18 cellular contexts compared by ENCODE assay signal in the genomic region with DNA sequence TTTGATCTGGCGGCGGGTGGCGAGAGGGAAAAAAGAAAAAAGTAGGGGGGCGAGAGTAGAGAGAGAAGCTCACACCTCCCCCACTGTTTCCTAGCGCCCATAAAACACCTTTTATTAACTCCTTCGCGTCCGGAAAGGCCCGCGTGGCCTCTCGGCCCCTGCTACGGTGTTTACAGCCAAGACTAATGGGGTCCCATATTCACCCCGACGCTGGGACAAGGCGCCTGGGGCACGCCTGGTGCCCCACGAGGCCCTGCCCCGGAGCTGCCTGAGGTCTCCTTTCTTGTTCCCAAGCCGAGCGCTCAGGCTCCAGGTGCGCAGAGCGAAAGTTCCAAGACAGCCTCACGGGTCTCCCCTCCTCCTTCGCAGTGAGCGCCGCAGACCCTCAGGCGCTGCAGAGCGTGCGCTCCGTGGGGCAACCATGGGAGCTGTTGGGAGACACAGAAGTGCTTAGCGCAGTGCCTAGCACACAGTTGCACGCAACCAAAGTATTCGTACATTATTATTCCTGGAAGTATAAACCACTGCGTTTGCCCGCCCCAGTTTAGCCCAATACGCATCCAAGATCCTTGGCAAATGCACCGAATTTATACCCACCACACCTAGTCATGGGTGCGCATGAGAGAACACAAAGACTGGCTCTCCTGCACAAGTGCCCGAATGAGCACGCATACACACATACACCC. TPM values are rescaled to one million over a fixed set of nuclear protein-coding genes. Genes with fewer than 3 reads are reported as not detected.
DNase-seq lines count a peak whose midpoint lies in the region; ATAC-seq, FAIRE-seq and TF ChIP-seq lines count a peak whose summit lies in the region.
"Had no signal": no experiment of that assay in that cellular context is flagged by ENCODE, and none has a peak within 500 bp of the region (broad histone marks: within the 10 kb centered on the region; RNA-seq: fewer than 3 reads in every experiment).

No MANE protein-coding gene starts in this region.

- dilution Hi-C loops in keratinocyte (cut with MboI; ENCODE audit: extremely low pct_ligation_motif_present, low sequenced_read_pairs): loop anchor here (10.0 kb wide), 1 partner anchor 131 kb away; no protein-coding TSS in a partner anchor

- H3K9me1 ChIP-seq in keratinocyte (ENCODE audit: control insufficient read depth, extremely low read depth, insufficient read depth, low read length): no peaks in the 10 kb centered on the region

- H3K9me3 ChIP-seq in astrocyte (ENCODE audit: insufficient read depth, low read depth, low read length) (no peaks in the 10 kb centered on the region), keratinocyte (ENCODE audit: control insufficient read depth, low read depth, low read length) (no peaks in the 10 kb centered on the region)
- H3K9me3 ChIP-seq: adrenal gland, left lung, vagina had no signal

- no peak for DNase-seq in activated naive CD8-positive, alpha-beta T cell treated with anti-CD3 and anti-CD28 coated beads for 36 hours
- DNase-seq in astrocyte (ENCODE audit: low read depth): no peak
- DNase-seq in keratinocyte (ENCODE audit: low read depth, low spot score): no peak
- no peak for DNase-seq in stimulated activated naive CD8-positive, alpha-beta T cell treated with anti-CD3 and anti-CD28 coated beads, Interleukin-15, amount 100 ng/mL, for 72 hours
- no peak for DNase-seq in osteocyte (ENCODE audit: extremely low spot score, unreplicated experiment)
- DNase-seq: adrenal gland, DMS79 treated with DMSO at 0.1 percent for 48 hours, foreskin melanocyte, left lung, NCI-H1436 treated with DMSO at 0.1 percent for 48 hours, NCI-H526, occipital lobe, T1000 had no signal

- no peaks in the 10 kb centered on the region for H3K9me3 Mint-ChIP-seq in activated naive CD8-positive, alpha-beta T cell (ENCODE audit: low read depth)
- H3K9me3 Mint-ChIP-seq in activated naive CD8-positive, alpha-beta T cell treated with anti-CD3 and anti-CD28 coated beads for 36 hours: no peaks in the 10 kb centered on the region
- H3K9me3 Mint-ChIP-seq in astrocyte (ENCODE audit: unreplicated experiment): peaks cover 15% of the 10 kb centered on the region
- H3K9me3 Mint-ChIP-seq in stimulated activated naive CD8-positive, alpha-beta T cell treated with anti-CD3 and anti-CD28 coated beads, Interleukin-15, amount 100 ng/mL, for 72 hours: no peaks in the 10 kb centered on the region
- H3K9me3 Mint-ChIP-seq in osteocyte (ENCODE audit: unreplicated experiment): no peaks in the 10 kb centered on the region

- no peak overlapping the region for H2AFZ ChIP-seq in astrocyte (ENCODE audit: low read depth, low read length)
- no peak overlapping the region for H2AFZ ChIP-seq in keratinocyte (ENCODE audit: control insufficient read depth, low read length)

- H3K4me3 ChIP-seq in astrocyte (ENCODE audit: insufficient read depth, low read depth, low read length) (no peak overlapping the region), keratinocyte (ENCODE audit: control insufficient read depth in 2 of 3, extremely low read depth in 1 of 3, insufficient read depth in 2 of 3, low read depth in 1 of 3, low read length in 3 of 3) (no peak overlapping the region)
- H3K4me3 ChIP-seq: adrenal gland, left lung, vagina had no signal

- H3K27me3 ChIP-seq in astrocyte (ENCODE audit: insufficient read depth, low read length): peaks cover 95% of the 10 kb centered on the region
- H3K27me3 ChIP-seq in keratinocyte (ENCODE audit: control insufficient read depth, extremely low read depth, insufficient read depth, low read length): peaks cover 87% of the 10 kb centered on the region

- ATAC-seq in stimulated activated naive CD8-positive, alpha-beta T cell treated with anti-CD3 and anti-CD28 coated beads, Interleukin-15, amount 100 ng/mL, for 72 hours: peak; percentile 34
- no peak for ATAC-seq in GM21786 (IDR thresholded peaks at IDR 0.05; ENCODE audit: unreplicated experiment)
- ATAC-seq in GM19328 (IDR thresholded peaks at IDR 0.05; ENCODE audit: unreplicated experiment): no peak

- H3K4me1 ChIP-seq in astrocyte (ENCODE audit: insufficient read depth, low read length): peaks cover 7% of the 10 kb centered on the region
- peaks cover 2% of the 10 kb centered on the region for H3K4me1 ChIP-seq in keratinocyte (ENCODE audit: control insufficient read depth, extremely low read depth, insufficient read depth, low read length)

- peaks cover 27% of the 10 kb centered on the region for H4K20me1 ChIP-seq in astrocyte (ENCODE audit: insufficient read depth, low read length)
- H4K20me1 ChIP-seq in keratinocyte (ENCODE audit: control insufficient read depth, extremely low read depth, insufficient read depth, low read length): no peaks in the 10 kb centered on the region

- H3K27ac ChIP-seq in astrocyte (ENCODE audit: low read depth, low read length) (no peak overlapping the region), keratinocyte (ENCODE audit: control insufficient read depth, insufficient read depth, low read length) (no peak overlapping the region)
- H3K27ac ChIP-seq: adrenal gland, KMS-11, left lung, vagina had no signal

- H3K36me3 ChIP-seq in astrocyte (ENCODE audit: insufficient read depth, low read length) (no peaks in the 10 kb centered on the region), keratinocyte (ENCODE audit: control insufficient read depth in 2 of 2, extremely low read depth in 1 of 2, insufficient read depth in 2 of 2, low read length in 2 of 2) (no peaks in the 10 kb centered on the region)
- H3K36me3 ChIP-seq: adrenal gland, left lung, vagina had no signal

- no peaks in the 10 kb centered on the region for H3K36me3 Mint-ChIP-seq in activated naive CD8-positive, alpha-beta T cell
- H3K36me3 Mint-ChIP-seq in activated naive CD8-positive, alpha-beta T cell treated with anti-CD3 and anti-CD28 coated beads for 36 hours: peaks cover 3% of the 10 kb centered on the region
- H3K36me3 Mint-ChIP-seq in astrocyte (ENCODE audit: low read depth, unreplicated experiment) (peaks cover 2% of the 10 kb centered on the region), osteocyte (ENCODE audit: unreplicated experiment) (peaks cover 2% of the 10 kb centered on the region)

- H3K4me1 Mint-ChIP-seq in activated naive CD8-positive, alpha-beta T cell (ENCODE audit: low read depth): peaks cover 57% of the 10 kb centered on the region
- H3K4me1 Mint-ChIP-seq in activated naive CD8-positive, alpha-beta T cell treated with anti-CD3 and anti-CD28 coated beads for 36 hours: peaks cover 50% of the 10 kb centered on the region
- H3K4me1 Mint-ChIP-seq in astrocyte (ENCODE audit: low read depth, unreplicated experiment): peaks cover 5% of the 10 kb centered on the region
- peaks cover 57% of the 10 kb centered on the region for H3K4me1 Mint-ChIP-seq in stimulated activated naive CD8-positive, alpha-beta T cell treated with anti-CD3 and anti-CD28 coated beads, Interleukin-15, amount 100 ng/mL, for 72 hours
- peaks cover 45% of the 10 kb centered on the region for H3K4me1 Mint-ChIP-seq in osteocyte (ENCODE audit: unreplicated experiment)

- peak overlapping the region; percentile 68 for H3K4me3 Mint-ChIP-seq in activated naive CD8-positive, alpha-beta T cell
- H3K4me3 Mint-ChIP-seq in activated naive CD8-positive, alpha-beta T cell treated with anti-CD3 and anti-CD28 coated beads for 36 hours: no peak overlapping the region
- no peak overlapping the region for H3K4me3 Mint-ChIP-seq in astrocyte (ENCODE audit: unreplicated experiment)
- peak overlapping the region; percentile 2 to 60 for H3K4me3 Mint-ChIP-seq in stimulated activated naive CD8-positive, alpha-beta T cell treated with anti-CD3 and anti-CD28 coated beads, Interleukin-15, amount 100 ng/mL, for 72 hours
- H3K4me3 Mint-ChIP-seq in osteocyte (ENCODE audit: unreplicated experiment): no peak overlapping the region

- H3K9ac ChIP-seq in astrocyte (ENCODE audit: low read length) (no peak overlapping the region), keratinocyte (ENCODE audit: control insufficient read depth, extremely low read depth, insufficient read depth, low read length) (no peak overlapping the region)
- H3K9ac ChIP-seq: KMS-11 had no signal

- FAIRE-seq in astrocyte (lab: Jason Lieb, UNC) (no peak), keratinocyte (lab: Jason Lieb, UNC) (no peak)

- no peak overlapping the region for H3K27ac Mint-ChIP-seq in activated naive CD8-positive, alpha-beta T cell
- no peak overlapping the region for H3K27ac Mint-ChIP-seq in activated naive CD8-positive, alpha-beta T cell treated with anti-CD3 and anti-CD28 coated beads for 36 hours
- H3K27ac Mint-ChIP-seq in astrocyte (ENCODE audit: unreplicated experiment): no peak overlapping the region
- H3K27ac Mint-ChIP-seq in stimulated activated naive CD8-positive, alpha-beta T cell treated with anti-CD3 and anti-CD28 coated beads, Interleukin-15, amount 100 ng/mL, for 72 hours: no peak overlapping the region
- H3K27ac Mint-ChIP-seq in osteocyte (ENCODE audit: unreplicated experiment): no peak overlapping the region

- no peaks in the 10 kb centered on the region for H3K79me2 ChIP-seq in astrocyte (ENCODE audit: insufficient read depth, low read length)
- no peaks in the 10 kb centered on the region for H3K79me2 ChIP-seq in keratinocyte (ENCODE audit: control insufficient read depth, insufficient read depth, low read length)

- peaks cover 56% of the 10 kb centered on the region for H3K27me3 Mint-ChIP-seq in activated naive CD8-positive, alpha-beta T cell
- H3K27me3 Mint-ChIP-seq in activated naive CD8-positive, alpha-beta T cell treated with anti-CD3 and anti-CD28 coated beads for 36 hours: peaks cover 96% of the 10 kb centered on the region
- peaks cover 85% of the 10 kb centered on the region for H3K27me3 Mint-ChIP-seq in astrocyte (ENCODE audit: low read depth, unreplicated experiment)
- H3K27me3 Mint-ChIP-seq in stimulated activated naive CD8-positive, alpha-beta T cell treated with anti-CD3 and anti-CD28 coated beads, Interleukin-15, amount 100 ng/mL, for 72 hours: peaks cover 92% of the 10 kb centered on the region
- H3K27me3 Mint-ChIP-seq in osteocyte (ENCODE audit: unreplicated experiment): peaks cover 90% of the 10 kb centered on the region

- H3K4me2 ChIP-seq in astrocyte (ENCODE audit: low read length): peak overlapping the region; percentile 8
- peak overlapping the region; percentile 7 for H3K4me2 ChIP-seq in keratinocyte (ENCODE audit: control insufficient read depth, extremely low read depth, insufficient read depth, low read depth, low read length)
- H3K4me2 ChIP-seq: KMS-11 had no signal

- no peak for TF ChIP-seq CTCF in astrocyte (IDR thresholded peaks at IDR 0.05; ENCODE audit: insufficient read depth, low read depth, low read length)
- TF ChIP-seq CTCF in keratinocyte (optimal IDR thresholded peaks at IDR 0.05 in 1 of 3, IDR thresholded peaks at IDR 0.05 in 1 of 3, conservative IDR thresholded peaks at IDR 0.05 in 1 of 3; ENCODE audit: extremely low read depth in 1 of 3, insufficient read depth in 2 of 3, low read length in 3 of 3): no peak
- TF ChIP-seq CTCF in osteocyte (IDR thresholded peaks at IDR 0.05): no peak

RNA-seq across cellular contexts. Expression of a gene that starts 4.3 kb away (rescaled TPM):
- total RNA-seq in activated naive CD8-positive, alpha-beta T cell treated with anti-CD3 and anti-CD28 coated beads for 36 hours: not detected
- total RNA-seq in astrocyte: not detected in 2 replicates
- polyA plus RNA-seq in keratinocyte: not detected in 3 replicates
- polyA plus RNA-seq in keratinocyte (2011; ENCODE audit: low read depth): not detected
- polyA plus RNA-seq in keratinocyte (2011; cell fraction: cytosol; rRNA removed): not detected in 2 replicates
- not detected in 2 replicates for polyA plus RNA-seq in keratinocyte (2011; cell fraction: nucleus; rRNA removed)
- polyA plus RNA-seq in keratinocyte (2012; ENCODE audit: low replicate concordance): not detected in 2 replicates
- not detected in 3 replicates for polyA minus RNA-seq in keratinocyte
- polyA minus RNA-seq in keratinocyte (2011; cell fraction: cytosol; rRNA and poly(A)+ RNA removed): not detected
- not detected in 2 replicates for polyA minus RNA-seq in keratinocyte (2011; cell fraction: nucleus; rRNA and poly(A)+ RNA removed)
- total RNA-seq in osteocyte: not detected in 2 replicates
- total RNA-seq: left lung, occipital lobe, vagina had no signal

RNA-seq across cellular contexts. Expression of a gene that starts 27.9 kb away (rescaled TPM):
- total RNA-seq in activated naive CD8-positive, alpha-beta T cell treated with anti-CD3 and anti-CD28 coated beads for 36 hours: 10 to 100 TPM; 24.8 to 25.8 TPM
- total RNA-seq in astrocyte: 24.6 and 26.3 TPM in 2 replicates
- polyA plus RNA-seq in keratinocyte: 19.8 to 42.1 TPM (median 29.1 TPM) in 3 replicates
- polyA plus RNA-seq in keratinocyte (2011; ENCODE audit: low read depth): 55.9 TPM
- 24.2 and 44.2 TPM in 2 replicates for polyA plus RNA-seq in keratinocyte (2011; cell fraction: cytosol; rRNA removed)
- polyA plus RNA-seq in keratinocyte (2011; cell fraction: nucleus; rRNA removed): 29.2 and 37.2 TPM in 2 replicates
- polyA plus RNA-seq in keratinocyte (2012; ENCODE audit: low replicate concordance): 27.9 and 30.3 TPM in 2 replicates
- 5.7 to 13.0 TPM (median 11.3 TPM) in 3 replicates for polyA minus RNA-seq in keratinocyte
- 13.6 TPM for polyA minus RNA-seq in keratinocyte (2011; cell fraction: cytosol; rRNA and poly(A)+ RNA removed)
- polyA minus RNA-seq in keratinocyte (2011; cell fraction: nucleus; rRNA and poly(A)+ RNA removed): 5.3 and 8.4 TPM in 2 replicates
- total RNA-seq in osteocyte: 45.9 and 53.2 TPM in 2 replicates

Comparison
In these comparisons a context has a peak if more than half of its experiments do, and no peak if none do; other contexts are left out.
1. H3K4me3 Mint-ChIP-seq: peak in activated naive CD8-positive, alpha-beta T cell (single experiment) and stimulated activated naive CD8-positive, alpha-beta T cell treated with anti-CD3 and anti-CD28 coated beads, Interleukin-15, amount 100 ng/mL, for 72 hours (2 of 2); none in activated naive CD8-positive, alpha-beta T cell treated with anti-CD3 and anti-CD28 coated beads for 36 hours (single experiment), astrocyte (single experiment) and osteocyte (single experiment).